2 cellular contexts compared by ENCODE assay signal in the genomic region with DNA sequence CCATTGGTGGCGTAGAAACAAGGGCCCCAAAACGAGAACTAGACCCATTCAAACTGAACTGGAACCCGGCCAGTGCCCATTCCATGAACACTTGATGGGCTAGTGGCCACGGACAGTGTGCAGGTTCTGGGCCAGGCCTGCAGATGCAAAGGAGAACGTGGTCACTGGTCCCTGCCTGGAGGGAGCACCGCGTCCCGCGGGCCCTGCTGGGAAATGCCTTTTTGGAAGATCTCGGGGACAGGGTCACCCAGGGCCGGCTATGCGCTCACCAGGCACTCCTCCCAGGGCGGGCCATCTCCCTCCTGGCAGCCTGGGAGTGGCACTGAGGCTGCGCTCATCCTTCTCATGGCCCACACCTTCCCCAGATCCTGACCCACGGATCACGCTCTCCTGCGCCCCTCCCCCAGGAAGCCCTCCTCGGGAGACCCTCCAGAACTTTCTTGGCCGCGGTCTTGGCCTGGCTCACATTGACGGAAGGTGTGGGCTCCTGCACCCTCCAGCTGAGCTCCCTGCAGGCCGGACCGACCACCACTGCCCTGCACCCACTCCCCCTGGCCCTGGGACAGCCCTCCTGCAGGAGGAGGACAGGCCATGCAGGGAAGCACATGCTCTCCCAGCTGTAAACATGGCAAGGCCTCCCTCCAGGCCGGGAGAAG.
TF ChIP-seq lines count a peak whose summit lies in the region.

No MANE protein-coding gene starts in this region.

TF ChIP-seq in K562, 482 proteins besides CTCF, POLR2A, EP300 and RAD21:
- TF ChIP-seq HNRNPL (IDR thresholded peaks at IDR 0.05; ENCODE audit: low read depth, low read length) = no peak
- TF ChIP-seq ZBTB7A (IDR thresholded peaks at IDR 0.05; ENCODE audit: borderline replicate concordance, control insufficient read depth, low read depth, low read length) = peak; percentile 22; the same call in 1 of the 2 replicates

TF ChIP-seq in GM12891, 5 proteins besides CTCF, POLR2A, EP300 and RAD21:
- no peak for TF ChIP-seq POU2F2 (IDR thresholded peaks at IDR 0.05; ENCODE audit: low read depth, low read length)
- no peak for TF ChIP-seq PAX5 (IDR thresholded peaks at IDR 0.05; ENCODE audit: insufficient read depth, low read length, severe bottlenecking)
- TF ChIP-seq POLR2AphosphoS5 (IDR thresholded peaks at IDR 0.05; ENCODE audit: low read depth, low read length) = no peak
- no peak for TF ChIP-seq SPI1 (IDR thresholded peaks at IDR 0.05; ENCODE audit: low read depth, low read length)
- TF ChIP-seq TAF1 (IDR thresholded peaks at IDR 0.05; ENCODE audit: low read depth, low read length) = no peak
